ENCODE assay signal across 8 cellular contexts in genomic region chr11:12088047-12088481, GRCh38. TPM values are rescaled to one million over a fixed set of nuclear protein-coding genes. Genes with fewer than 3 reads are reported as not detected.
DNase-seq lines count a peak whose midpoint lies in the region; ATAC-seq, FAIRE-seq and TF ChIP-seq lines count a peak whose summit lies in the region.

No MANE protein-coding gene starts in this region.

- H3K9me3 ChIP-seq in AG04450 (ENCODE audit: control insufficient read depth, insufficient read depth, low read length) (peaks cover 3% of the 10 kb centered on the region; the same call in 1 of the 2 replicates), IMR-90 (ENCODE audit: control insufficient read depth, insufficient read depth, low read length) (no peaks in the 10 kb centered on the region), K562 (replicated peaks; ENCODE audit: control insufficient read depth, insufficient read depth, low read depth, low read length) (no peaks in the 10 kb centered on the region), aorta (ENCODE audit: control insufficient read depth, low read length) (no peaks in the 10 kb centered on the region)

- H2AK5ac ChIP-seq in IMR-90 (ENCODE audit: low read depth, low read length): peak overlapping the region; percentile 100

- H4K5ac ChIP-seq in IMR-90 (ENCODE audit: low read depth, low read length): peak overlapping the region; percentile 19; the same call in 1 of the 2 replicates

- peak overlapping the region; percentile 99 for H2BK15ac ChIP-seq in IMR-90 (ENCODE audit: low read depth, low read length)

- H3K27me3 ChIP-seq in AG04450 (ENCODE audit: control insufficient read depth, insufficient read depth, low read length) (no peaks in the 10 kb centered on the region), IMR-90 (ENCODE audit: control insufficient read depth, insufficient read depth, low read length) (no peaks in the 10 kb centered on the region), K562 (ENCODE audit: control insufficient read depth in 2 of 2, insufficient read depth in 2 of 2, low read length in 2 of 2) (peaks cover 0 to 9% of the 10 kb centered on the region in 2 experiments; a peak in 1 of 5 replicates), aorta (ENCODE audit: control insufficient read depth in 1 of 2, insufficient read depth in 2 of 2, low read length in 1 of 2) (no peaks in the 10 kb centered on the region)

- H2BK20ac ChIP-seq in IMR-90 (ENCODE audit: low read depth, low read length): peak overlapping the region; percentile 100

- H4K91ac ChIP-seq in IMR-90 (ENCODE audit: insufficient read depth, low read depth, low read length): peak overlapping the region; percentile 100

- CTCF ChIA-PET in AG04450 (lab: Charles Lee) (interaction anchor here (0.6 to 4.2 kb wide), 11 partner anchors 11 to 1246 kb away, joined by 3 to 26 read pairs (median 4); no protein-coding TSS in a partner anchor), IMR-90 (lab: Yijun Ruan, JAX) (interaction anchor here (0.7 to 2.8 kb wide), 6 partner anchors 20 to 193 kb away, joined by 3 to 17 read pairs (median 4); no protein-coding TSS in a partner anchor), K562 (lab: Yijun Ruan, JAX; ENCODE audit: low intra/inter-chr PET ratio) (interaction anchor here (0.6 to 3.7 kb wide), 3 partner anchors 148 to 193 kb away, joined by 4 to 42 read pairs (median 23); no protein-coding TSS in a partner anchor)

- H3K4me3 ChIP-seq in AG04450 (ENCODE audit: low read depth, low read length): no peak overlapping the region
- no peak overlapping the region for H3K4me3 ChIP-seq in IMR-90 (ENCODE audit: insufficient read depth, low read depth, low read length)
- no peak overlapping the region for H3K4me3 ChIP-seq in K562
- no peak overlapping the region for H3K4me3 ChIP-seq in aorta (ENCODE audit: low read length in 2 of 2)

- intact Hi-C loops in IMR-90 (cut with micrococcal nuclease): loop anchor here (1.0 to 10.0 kb wide), 2 partner anchors 147 to 194 kb away; no protein-coding TSS in a partner anchor
- intact Hi-C loops in K562 (cut with micrococcal nuclease): loop anchor here (1.0 kb wide), 3 partner anchors 113 to 193 kb away; no protein-coding TSS in a partner anchor
- intact Hi-C loops in left colon (cut with DNase I, micrococcal nuclease): no loop called here
- intact Hi-C loops in aorta (cut with DNase I): loop anchor here (5.0 to 10.0 kb wide), 2 partner anchors 41 to 147 kb away; no protein-coding TSS in a partner anchor

- H3K27ac ChIP-seq in AG04450 (ENCODE audit: low read depth, low read length): peak overlapping the region; percentile 100
- H3K27ac ChIP-seq in IMR-90 (ENCODE audit: insufficient read depth, low read length): peak overlapping the region; percentile 97
- no peak overlapping the region for H3K27ac ChIP-seq in K562 (ENCODE audit: extremely low read depth, low read depth, low read length)
- H3K27ac ChIP-seq in aorta (ENCODE audit: low read depth in 1 of 2, low read length in 2 of 2): peak overlapping the region; percentile 100

- H3K56ac ChIP-seq in IMR-90 (ENCODE audit: extremely low read depth, insufficient read depth, low read length): peak overlapping the region; percentile 100; the same call in 1 of the 2 replicates

- H3K9me1 ChIP-seq in IMR-90 (ENCODE audit: insufficient read depth, low read length) (peaks cover 34% of the 10 kb centered on the region), K562 (ENCODE audit: control insufficient read depth, insufficient read depth, low read length) (no peaks in the 10 kb centered on the region)

- no peaks in the 10 kb centered on the region for H3K36me3 ChIP-seq in IMR-90 (ENCODE audit: control insufficient read depth, insufficient read depth, low read length)
- H3K36me3 ChIP-seq in K562 (ENCODE audit: control insufficient read depth, insufficient read depth, low read length): no peaks in the 10 kb centered on the region
- no peaks in the 10 kb centered on the region for H3K36me3 ChIP-seq in aorta (ENCODE audit: control insufficient read depth in 1 of 2, insufficient read depth in 2 of 2, low read length in 1 of 2)

- peak; percentile 88 for FAIRE-seq in K562 (lab: Jason Lieb, UNC)

- BruUV-seq in IMR-90 (replicated peaks; lab: Mats Ljungman, UMichigan) (no TSS peak), K562 (replicated peaks; lab: Mats Ljungman, UMichigan) (no TSS peak)

- H2AFZ ChIP-seq in IMR-90 (replicated peaks; ENCODE audit: low read length, poor library complexity) (no peak overlapping the region), K562 (ENCODE audit: low read depth, low read length) (no peak overlapping the region)

- TF ChIP-seq POLR2A in IMR-90 (IDR thresholded peaks at IDR 0.05; ENCODE audit: low read depth, low read length) (peak; percentile 77), K562 (conservative IDR thresholded peaks at IDR 0.05) (no peak)

- H2AK9ac ChIP-seq in IMR-90 (replicated peaks; ENCODE audit: low read depth, low read length, poor library complexity): peak overlapping the region; percentile 80

- H3K9ac ChIP-seq in IMR-90 (ENCODE audit: low read depth, low read length) (peak overlapping the region; percentile 30; the same call in 1 of the 2 replicates), K562 (ENCODE audit: insufficient read depth in 1 of 2, low read depth in 2 of 2, low read length in 2 of 2) (no peak overlapping the region)

- peak overlapping the region; percentile 43 for H3K23ac ChIP-seq in IMR-90 (ENCODE audit: low read depth, low read length)

- TF ChIP-seq RAD21 in IMR-90 (IDR thresholded peaks at IDR 0.05; ENCODE audit: low read length) (peak; percentile 63), K562 (CRISPR knock-in tag; conservative IDR thresholded peaks at IDR 0.05 in 1 of 2, IDR thresholded peaks at IDR 0.05 in 1 of 2) (peak; percentile 96 to 98)

- H3K4me1 ChIP-seq in IMR-90 (ENCODE audit: control insufficient read depth, insufficient read depth, low read length) (peaks cover 36% of the 10 kb centered on the region), K562 (replicated peaks in 1 of 2; ENCODE audit: control insufficient read depth in 2 of 2, insufficient read depth in 2 of 2, low read length in 2 of 2) (peaks cover 14 to 21% of the 10 kb centered on the region in 2 experiments), aorta (ENCODE audit: control insufficient read depth in 1 of 2, insufficient read depth in 2 of 2, low read length in 2 of 2) (peaks cover 0 to 9% of the 10 kb centered on the region in 2 donors)

- no CpG with 5 or more reads among the region's 7 CpGs for WGBS in IMR-90 (ENCODE audit: extremely low coverage in 2 of 2, insufficient read length in 1 of 2), 2 experiments
- whole genome bisulfite sequencing in K562 (ENCODE audit: insufficient coverage, low coverage, missing lambda C conversion rate): 20% methylated on average over 7 of the region's 7 CpGs
- WGBS in aorta, 2 donors: 0 to 2% methylated on average over 7 of the region's 7 CpGs

- no peak overlapping the region for H3K4me2 ChIP-seq in IMR-90 (ENCODE audit: low read depth, low read length)
- no peak overlapping the region for H3K4me2 ChIP-seq in K562 (ENCODE audit: insufficient read depth, low read length)

- H3K14ac ChIP-seq in IMR-90 (replicated peaks; ENCODE audit: low read depth, low read length): peak overlapping the region; percentile 100

- peak overlapping the region; percentile 99 to 100 for H4K8ac ChIP-seq in IMR-90 (ENCODE audit: low read depth in 2 of 2, low read length in 2 of 2)

- H3K79me1 ChIP-seq in IMR-90 (ENCODE audit: low read depth in 1 of 2, low read length in 2 of 2): peaks cover 8 to 64% of the 10 kb centered on the region in 2 experiments; a peak in 3 of 4 replicates

- dilution Hi-C loops in IMR-90 (cut with HindIII; ENCODE audit: low sequenced_read_pairs, unreplicated experiment): no loop called here

- peak overlapping the region; percentile 100 for H2BK120ac ChIP-seq in IMR-90 (ENCODE audit: low read depth, low read length)

- H3K79me2 ChIP-seq in K562 (ENCODE audit: control insufficient read depth, insufficient read depth, low read length): no peaks in the 10 kb centered on the region

- DNase-seq in AG04450 (ENCODE audit: low read depth, low spot score) (no peak), IMR-90 (peak; percentile 77), K562 (ENCODE audit: extremely low read depth in 1 of 4, low spot score in 3 of 4) (peak; percentile 34 to 78 (median 54)), left colon (peak; percentile 65 to 71), aorta (peak; percentile 79 to 86), CD1c-positive myeloid dendritic cell (ENCODE audit: extremely low spot score) (no peak), DMS79 treated with DMSO at 0.1 percent for 48 hours (lab: John Stamatoyannopoulos, UW) (no peak)

- TF ChIP-seq CTCF in AG04450 (IDR thresholded peaks at IDR 0.05; ENCODE audit: low read depth, low read length): peak; percentile 37
- TF ChIP-seq CTCF in IMR-90 (conservative IDR thresholded peaks at IDR 0.05; ENCODE audit: low read depth, low read length): peak; percentile 49
- TF ChIP-seq CTCF in K562 (IDR thresholded peaks at IDR 0.05 in 2 of 3, conservative IDR thresholded peaks at IDR 0.05 in 1 of 3; ENCODE audit: insufficient read depth in 2 of 3, low read depth in 1 of 3, low read length in 3 of 3): peak; percentile 88 to 94 (median 89)

- TF ChIP-seq EP300 in K562 (IDR thresholded peaks at IDR 0.05; ENCODE audit: low read length): no peak

- in situ Hi-C loops in IMR-90 (cut with MboI; ENCODE audit: low sequenced_read_pairs): no loop called here
- in situ Hi-C loops in K562 (cut with MboI): loop anchor here (5.0 kb wide), 1 partner anchor 144 kb away; no protein-coding TSS in a partner anchor

- peak overlapping the region; percentile 100 for H3K4ac ChIP-seq in IMR-90 (ENCODE audit: low read depth, low read length)

- POLR2A ChIA-PET in AG04450 (lab: Yijun Ruan, JAX) (interaction anchor here (0.9 to 2.6 kb wide), 6 partner anchors 12 to 112 kb away, joined by 3 to 16 read pairs (median 4); partner anchors contain the start of gene MICAL2), IMR-90 (lab: Charles Lee; ENCODE audit: unreplicated experiment) (interaction anchor here (0.6 to 3.4 kb wide), 8 partner anchors 21 to 197 kb away, joined by 3 to 17 read pairs (median 3); partner anchors contain the start of gene MICAL2), K562 (lab: Yijun Ruan, JAX) (interaction anchor here (0.6 to 0.7 kb wide), 2 partner anchors 34 to 36 kb away, joined by 3 read pairs; no protein-coding TSS in a partner anchor)

- ATAC-seq in IMR-90 (ENCODE audit: low read depth) (peak; percentile 36), K562 (peak; percentile 97), left colon (peak; percentile 53), aorta (ENCODE audit: low FRiP score) (peak; percentile 58), HG02642 (IDR thresholded peaks at IDR 0.05; ENCODE audit: poor library complexity, unreplicated experiment) (no peak)

- peak overlapping the region; percentile 3; the same call in 1 of the 2 replicates for H3K18ac ChIP-seq in IMR-90 (ENCODE audit: low read depth, low read length)

- no peaks in the 10 kb centered on the region for H4K20me1 ChIP-seq in IMR-90 (ENCODE audit: insufficient read depth, low read length)
- no peaks in the 10 kb centered on the region for H4K20me1 ChIP-seq in K562 (replicated peaks; ENCODE audit: control insufficient read depth, insufficient read depth, low read length)

- H2BK5ac ChIP-seq in IMR-90 (ENCODE audit: low read depth, low read length, poor library complexity, severe bottlenecking): peak overlapping the region; percentile 100

RNA-seq across cellular contexts. Expression of gene MICAL2, which starts 22.3 kb away (rescaled TPM):
- 171 and 222 TPM in 2 replicates for polyA plus RNA-seq in AG04450 (2011; rRNA removed)
- polyA minus RNA-seq in AG04450 (2011; rRNA and poly(A)+ RNA removed): 389 and 460 TPM in 2 replicates
- 285 and 336 TPM in 2 replicates for total RNA-seq in IMR-90 (2012; rRNA removed)
- 141 and 170 TPM in 2 replicates for polyA plus RNA-seq in IMR-90 (2012; rRNA removed)
- 63.9 and 84.9 TPM in 2 replicates for polyA plus RNA-seq in IMR-90 (2012; cell fraction: cytosol; rRNA removed)
- polyA plus RNA-seq in IMR-90 (2012; cell fraction: nucleus; rRNA removed; ENCODE audit: low replicate concordance): 109 and 162 TPM in 2 replicates
- 173 and 222 TPM in 2 replicates for total RNA-seq in K562 (2011; cell fraction: chromatin; rRNA removed; ENCODE audit: low replicate concordance)
- total RNA-seq in K562 (2011; cell fraction: nucleolus; rRNA removed): 77.0 and 99.7 TPM in 2 replicates
- 107 and 133 TPM in 2 replicates for total RNA-seq in K562 (2011; cell fraction: nucleoplasm; rRNA removed)
- total RNA-seq in K562 (2014; rRNA removed): 33.6 and 42.7 TPM in 2 replicates
- total RNA-seq in K562 (2014; rRNA removed; fragmentation: Illumina TruSeq; extraction: Trizol): 35.0 and 36.8 TPM in 2 replicates
- total RNA-seq in K562 (2015; rRNA removed; fragmentation: Illumina TruSeq; extraction: Trizol): 22.9 and 23.7 TPM in 2 replicates
- 63.5 and 64.2 TPM in 2 replicates for total RNA-seq in K562 (2021)
- polyA plus RNA-seq in K562 (2011; rRNA removed): 38.1 and 47.3 TPM in 2 replicates
- 28.3 and 36.5 TPM in 2 replicates for polyA plus RNA-seq in K562 (2011; cell fraction: cytosol; rRNA removed)
- 46.0 and 76.1 TPM in 2 replicates for polyA plus RNA-seq in K562 (2011; cell fraction: nucleus; rRNA removed)
- 31.7 and 42.8 TPM in 2 replicates for polyA plus RNA-seq in K562 (2012)
- 40.3 and 43.0 TPM in 2 replicates for polyA plus RNA-seq in K562 (2014; fragmentation: Illumina TruSeq; extraction: Trizol)
- polyA plus RNA-seq in K562 (2014; fragmentation: Nextera tagmentation; extraction: Ambion mirVana): 1 to 10 TPM; 4.7 to 5.9 TPM
- 23.3 and 24.0 TPM in 2 replicates for polyA plus RNA-seq in K562 (2014; rRNA removed)
- 82.4 and 92.6 TPM in 2 replicates for polyA minus RNA-seq in K562 (2011; rRNA and poly(A)+ RNA removed)
- polyA minus RNA-seq in K562 (2011; cell fraction: cytosol; rRNA and poly(A)+ RNA removed): 47.4 and 54.4 TPM in 2 replicates
- polyA minus RNA-seq in K562 (2011; cell fraction: nucleus; rRNA and poly(A)+ RNA removed): 66.9 and 104 TPM in 2 replicates
- 100 to 1,000 TPM; 268 to 361 TPM for total RNA-seq in left colon
- total RNA-seq in aorta: 100 to 1,000 TPM; 315 to 605 TPM
- polyA plus RNA-seq in aorta: 100 to 1,000 TPM in 1 of 2 donors, 10 to 100 TPM in 1; 87.7 to 245 TPM

Comparison
In these comparisons a context has a peak if more than half of its experiments do, and no peak if none do; other contexts are left out.
1. DNase-seq: peak in IMR-90 (single experiment), K562 (4 of 4), left colon (2 of 2) and aorta (2 of 2); none in AG04450 (single experiment), CD1c-positive myeloid dendritic cell (single experiment) and DMS79 treated with DMSO at 0.1 percent for 48 hours (single experiment).
2. CTCF ChIP-seq: peak in every context shown above with its lines; median percentile 89 in K562; 49 in IMR-90; 37 in AG04450.
3. intact Hi-C loops: an anchor here in IMR-90 (1.0 to 10.0 kb wide), K562 (1.0 kb wide) and aorta (5.0 to 10.0 kb wide); none called in left colon.